Comparison of ENCODE assay signal across 22 cellular contexts in the genomic region with DNA sequence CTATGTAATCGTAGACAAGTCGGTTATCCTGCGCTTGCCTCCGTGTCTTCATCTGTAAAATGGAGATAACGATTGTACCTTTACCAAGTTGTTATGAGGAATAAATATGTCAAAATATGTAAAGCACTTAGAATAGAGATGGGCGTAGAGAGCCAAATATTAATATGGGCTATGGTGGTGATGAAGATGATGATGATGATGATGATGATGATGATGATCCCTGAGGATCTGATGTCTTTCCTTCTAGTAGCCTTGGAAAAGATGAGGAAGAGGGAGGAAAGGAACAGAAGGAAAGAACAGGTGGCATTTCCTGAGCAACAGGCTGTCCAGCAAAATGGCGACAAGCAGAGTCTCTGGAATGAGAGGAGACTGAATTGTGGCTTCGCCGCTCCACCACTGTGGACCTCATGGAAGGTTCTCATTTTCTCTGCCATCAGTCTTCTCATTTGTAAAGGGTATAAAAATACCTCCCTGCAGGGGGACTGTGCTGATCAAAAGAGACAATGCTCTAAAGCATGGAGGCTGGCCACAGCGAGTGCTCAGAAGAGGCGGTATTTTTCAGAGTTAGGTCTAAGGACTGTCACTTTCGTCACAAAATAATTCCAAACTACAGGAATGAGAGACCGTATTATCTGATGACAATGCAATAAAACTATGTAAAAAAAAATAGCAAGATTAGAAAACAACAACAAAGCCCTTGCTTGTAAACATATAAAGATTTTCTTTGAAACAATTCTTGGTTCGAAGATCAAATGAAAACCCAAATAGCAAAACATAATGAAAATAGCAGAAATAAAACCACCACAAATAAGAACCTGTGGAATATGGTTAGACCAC. TPM values are rescaled to one million over a fixed set of nuclear protein-coding genes. Genes with fewer than 3 reads are reported as not detected.
DNase-seq lines count a peak whose midpoint lies in the region; ATAC-seq, FAIRE-seq and TF ChIP-seq lines count a peak whose summit lies in the region.
"Had no signal": no experiment of that assay in that cellular context is flagged by ENCODE, and none has a peak within 500 bp of the region (broad histone marks: within the 10 kb centered on the region; RNA-seq: fewer than 3 reads in every experiment).

No MANE protein-coding gene starts in this region.

- H3K9me1 ChIP-seq in K562 (ENCODE audit: control insufficient read depth, insufficient read depth, low read length): no peaks in the 10 kb centered on the region

- TF ChIP-seq RAD21 in A549 (conservative IDR thresholded peaks at IDR 0.05 in 1 of 2, IDR thresholded peaks at IDR 0.05 in 1 of 2) (no peak), K562 (CRISPR knock-in tag; conservative IDR thresholded peaks at IDR 0.05 in 1 of 2, IDR thresholded peaks at IDR 0.05 in 1 of 2) (no peak)

- H3K27ac ChIP-seq in A549: peak overlapping the region in 1 of 2 experiments; percentile 52; a peak in 1 of 6 replicates
- no peak overlapping the region for H3K27ac ChIP-seq in K562 (ENCODE audit: extremely low read depth, low read depth, low read length)
- H3K27ac ChIP-seq in mesendoderm (ENCODE audit: low read depth, low read length): no peak overlapping the region
- H3K27ac ChIP-seq: BLaER1, C4-2B had no signal

- TF ChIP-seq EP300 in A549 (IDR thresholded peaks at IDR 0.05): no peak
- no peak for TF ChIP-seq EP300 in K562 (IDR thresholded peaks at IDR 0.05; ENCODE audit: low read length)

- no peak overlapping the region for H3K18ac ChIP-seq in mesendoderm (ENCODE audit: low read length)

- no peaks in the 10 kb centered on the region for H3K79me2 ChIP-seq in K562 (ENCODE audit: control insufficient read depth, insufficient read depth, low read length)
- H3K79me2 ChIP-seq in mesendoderm (ENCODE audit: control insufficient read depth, insufficient read depth, low read length): no peaks in the 10 kb centered on the region

- CTCF ChIA-PET in A549 (lab: Yijun Ruan, JAX): interaction anchor here (0.6 to 14.9 kb wide), 11 partner anchors 10 to 696 kb away, joined by 3 to 344 read pairs (median 4); no protein-coding TSS in a partner anchor
- CTCF ChIA-PET in K562 (lab: Yijun Ruan, JAX; ENCODE audit: low intra/inter-chr PET ratio): no interaction called here

- POLR2A ChIA-PET in A549 (lab: Yijun Ruan, JAX): no interaction called here
- POLR2A ChIA-PET in K562 (lab: Yijun Ruan, JAX): no interaction called here

- H3K9me3 ChIP-seq in A549 (no peaks in the 10 kb centered on the region), K562 (replicated peaks; ENCODE audit: control insufficient read depth, insufficient read depth, low read depth, low read length) (no peaks in the 10 kb centered on the region)
- H3K9me3 ChIP-seq: BLaER1, Caco-2, HAP-1 had no signal

- no peak overlapping the region for H2BK5ac ChIP-seq in mesendoderm (ENCODE audit: low read length)

- no peak overlapping the region for H2BK15ac ChIP-seq in mesendoderm (replicated peaks; ENCODE audit: low read depth)

- no peak overlapping the region for H2BK120ac ChIP-seq in mesendoderm (ENCODE audit: low read depth, low read length)

- FAIRE-seq in A549 (lab: Jason Lieb, UNC) (no peak), K562 (lab: Jason Lieb, UNC) (no peak)
- FAIRE-seq: GM12891, GM18507, H54 had no signal

- TF ChIP-seq CTCF in A549 (IDR thresholded peaks at IDR 0.05) (no peak), K562 (IDR thresholded peaks at IDR 0.05 in 2 of 3, conservative IDR thresholded peaks at IDR 0.05 in 1 of 3; ENCODE audit: insufficient read depth in 2 of 3, low read depth in 1 of 3, low read length in 3 of 3) (no peak)

- H3K4me1 ChIP-seq in A549 (peaks cover 24% of the 10 kb centered on the region), K562 (replicated peaks in 1 of 2; ENCODE audit: control insufficient read depth in 2 of 2, insufficient read depth in 2 of 2, low read length in 2 of 2) (no peaks in the 10 kb centered on the region), mesendoderm (ENCODE audit: control insufficient read depth, low read depth, low read length) (no peaks in the 10 kb centered on the region)
- H3K4me1 ChIP-seq: Caco-2, HAP-1 had no signal

- no peak overlapping the region for H2AFZ ChIP-seq in K562 (ENCODE audit: low read depth, low read length)

- WGBS in A549 (ENCODE audit: missing lambda C conversion rate): 92% methylated on average over 14 of the region's 14 CpGs
- WGBS in K562 (ENCODE audit: insufficient coverage, low coverage, missing lambda C conversion rate): 5% methylated on average over 12 of the region's 14 CpGs
- no CpG with 5 or more reads among the region's 14 CpGs for WGBS in mesendoderm (ENCODE audit: extremely low coverage, insufficient coverage, low lambda C conversion rate)

- H3K9ac ChIP-seq in K562 (ENCODE audit: insufficient read depth in 1 of 2, low read depth in 2 of 2, low read length in 2 of 2) (no peak overlapping the region), mesendoderm (ENCODE audit: low read length) (no peak overlapping the region)
- H3K9ac ChIP-seq: BLaER1 had no signal

- no peak overlapping the region for H3K4ac ChIP-seq in mesendoderm (ENCODE audit: low read depth, low read length)

- no TSS peak for BruUV-seq in K562 (replicated peaks; lab: Mats Ljungman, UMichigan)

- intact Hi-C loops in K562 (cut with micrococcal nuclease): loop anchor here (5.0 kb wide), 1 partner anchor 695 kb away; no protein-coding TSS in a partner anchor

- H2AK5ac ChIP-seq in mesendoderm (ENCODE audit: low read length): no peak overlapping the region

- H3K79me1 ChIP-seq in mesendoderm (ENCODE audit: low read length): no peaks in the 10 kb centered on the region

- H4K20me1 ChIP-seq in K562 (replicated peaks; ENCODE audit: control insufficient read depth, insufficient read depth, low read length): no peaks in the 10 kb centered on the region

- no peak overlapping the region for H4K5ac ChIP-seq in mesendoderm (ENCODE audit: low read length)

- no peak overlapping the region for H3K4me3 ChIP-seq in A549
- H3K4me3 ChIP-seq in K562: no peak overlapping the region
- H3K4me3 ChIP-seq in mesendoderm (ENCODE audit: low read length): no peak overlapping the region
- H3K4me3 ChIP-seq: BLaER1, HAP-1 had no signal

- no peak overlapping the region for H3K23ac ChIP-seq in mesendoderm (ENCODE audit: low read length)

- in situ Hi-C loops in G401 (cut with HindIII; ENCODE audit: low sequenced_read_pairs): no loop called here
- in situ Hi-C loops in K562 (cut with MboI): loop anchor here (10.0 kb wide), 1 partner anchor 693 kb away; no protein-coding TSS in a partner anchor

- H3K36me3 ChIP-seq in K562 (ENCODE audit: control insufficient read depth, insufficient read depth, low read length) (no peaks in the 10 kb centered on the region), mesendoderm (ENCODE audit: control insufficient read depth, insufficient read depth, low read length) (no peaks in the 10 kb centered on the region)
- H3K36me3 ChIP-seq: HAP-1 had no signal

- no peak overlapping the region for H3K56ac ChIP-seq in mesendoderm (ENCODE audit: low read length)

- no peak for DNase-seq in A549 (ENCODE audit: low read depth in 1 of 2, low spot score in 1 of 2)
- peak; percentile 79 for DNase-seq in G401 (ENCODE audit: low spot score)
- DNase-seq in K562 (ENCODE audit: extremely low read depth in 1 of 4, low spot score in 3 of 4): no peak
- DNase-seq in mesendoderm: peak; percentile 5
- no peak for DNase-seq in activated gamma-delta T cell treated with Interleukin-2 at 50 U/mL for 16 hours
- DNase-seq: Caco-2; CD4-positive, CD25-positive, alpha-beta regulatory T cell; CD8-positive, alpha-beta T cell; DMS79; EL; GF-D8; GOT3 had no signal

- H3K4me2 ChIP-seq in A549 (no peak overlapping the region), K562 (ENCODE audit: insufficient read depth, low read length) (no peak overlapping the region), mesendoderm (ENCODE audit: low read length) (no peak overlapping the region)
- H3K4me2 ChIP-seq: BLaER1 had no signal

- H4K8ac ChIP-seq in mesendoderm (ENCODE audit: low read depth, low read length): no peak overlapping the region

- ATAC-seq in A549: no peak
- ATAC-seq in K562: no peak
- no peak for ATAC-seq in GM19035 (IDR thresholded peaks at IDR 0.05; ENCODE audit: unreplicated experiment)
- ATAC-seq: CD8-positive, alpha-beta T cell had no signal

- H3K27me3 ChIP-seq in K562 (ENCODE audit: control insufficient read depth in 2 of 2, insufficient read depth in 2 of 2, low read length in 2 of 2): no peaks in the 10 kb centered on the region
- H3K27me3 ChIP-seq in mesendoderm (ENCODE audit: insufficient read depth, low read length, poor library complexity): no peaks in the 10 kb centered on the region
- H3K27me3 ChIP-seq: BLaER1 had no signal

- TF ChIP-seq POLR2A in A549 (IDR thresholded peaks at IDR 0.05; ENCODE audit: low read length) (no peak), K562 (conservative IDR thresholded peaks at IDR 0.05) (no peak)

TF ChIP-seq in A549, 52 proteins besides CTCF, POLR2A, EP300 and RAD21 (continues in another document):
- TF ChIP-seq RCOR1 (IDR thresholded peaks at IDR 0.05; ENCODE audit: low read depth, low read length): no peak

TF ChIP-seq in K562, 482 proteins besides CTCF, POLR2A, EP300 and RAD21 (continues in another document):
- TF ChIP-seq ZFP1 (CRISPR knock-in tag; IDR thresholded peaks at IDR 0.05): no peak

RNA-seq across cellular contexts. Expression of gene RCVRN, which starts 17.2 kb away (rescaled TPM):
- polyA plus RNA-seq in A549 (2011; rRNA removed): not detected in 2 replicates
- not detected in 2 replicates for polyA plus RNA-seq in A549 (2012; cell fraction: cytosol; rRNA removed)
- not detected in 2 replicates for polyA plus RNA-seq in A549 (2012; cell fraction: nucleus; rRNA removed)
- not detected in 3 replicates for polyA plus RNA-seq in A549 (2017; fragmentation: RNase III; extraction: RNeasy Plus Mini Kit Qiagen cat#74134 plus additional on column Dnase treatment)
- polyA minus RNA-seq in A549 (2011; rRNA and poly(A)+ RNA removed): not detected in 2 replicates
- total RNA-seq in G401 (2014; rRNA removed; shearing (Covaris generic)): not detected in 2 replicates
- not detected in 2 replicates for total RNA-seq in K562 (2011; cell fraction: chromatin; rRNA removed; ENCODE audit: low replicate concordance)
- total RNA-seq in K562 (2011; cell fraction: nucleolus; rRNA removed): not detected in 2 replicates
- total RNA-seq in K562 (2011; cell fraction: nucleoplasm; rRNA removed): not detected in 2 replicates
- total RNA-seq in K562 (2014; rRNA removed): not detected in 2 replicates
- total RNA-seq in K562 (2014; rRNA removed; fragmentation: Illumina TruSeq; extraction: Trizol): not detected in 2 replicates
- not detected in 2 replicates for total RNA-seq in K562 (2015; rRNA removed; fragmentation: Illumina TruSeq; extraction: Trizol)
- total RNA-seq in K562 (2021): not detected in 2 replicates
- not detected in 2 replicates for polyA plus RNA-seq in K562 (2011; rRNA removed)
- not detected in 2 replicates for polyA plus RNA-seq in K562 (2011; cell fraction: cytosol; rRNA removed)
- not detected in 2 replicates for polyA plus RNA-seq in K562 (2011; cell fraction: nucleus; rRNA removed)
- not detected in 2 replicates for polyA plus RNA-seq in K562 (2012)
- not detected in 2 replicates for polyA plus RNA-seq in K562 (2014; fragmentation: Illumina TruSeq; extraction: Trizol)
- polyA plus RNA-seq in K562 (2014; fragmentation: Nextera tagmentation; extraction: Ambion mirVana): not detected
- not detected in 2 replicates for polyA plus RNA-seq in K562 (2014; rRNA removed)
- polyA minus RNA-seq in K562 (2011; rRNA and poly(A)+ RNA removed): not detected in 2 replicates
- polyA minus RNA-seq in K562 (2011; cell fraction: cytosol; rRNA and poly(A)+ RNA removed): not detected in 2 replicates
- polyA minus RNA-seq in K562 (2011; cell fraction: nucleus; rRNA and poly(A)+ RNA removed): not detected in 2 replicates
- 0.06 TPM for polyA plus RNA-seq in mesendoderm (2013, experiment 1 of 2)
- polyA plus RNA-seq in mesendoderm (2013, experiment 2 of 2): 0.08 TPM
- total RNA-seq: A172; B cell; Caco-2; CD4-positive, CD25-positive, alpha-beta regulatory T cell had no signal
- polyA plus RNA-seq: AG04450; CD4-positive, CD25-positive, alpha-beta regulatory T cell had no signal

Comparison
In these comparisons a context has a peak if more than half of its experiments do, and no peak if none do; other contexts are left out.
1. DNase-seq: peak in G401 (single experiment) and mesendoderm (single experiment); none in A549 (0 of 2), K562 (0 of 4) and activated gamma-delta T cell treated with Interleukin-2 at 50 U/mL for 16 hours (single experiment).
2. Of the 35 proteins assayed by ChIP-seq in both K562 and A549: peak only in K562: none; only in A549: MAFK; in both: none; in neither: 34.